8 cellular contexts compared by ENCODE assay signal in genomic region chr7:122092964-122093797, GRCh38. TPM values are rescaled to one million over a fixed set of nuclear protein-coding genes. Genes with fewer than 3 reads are reported as not detected.
A peak's percentile ranks its signal among the peaks of the same experiment; 100 is the strongest.
DNase-seq lines count a peak whose midpoint lies in the region; ATAC-seq lines count a peak whose summit lies in the region.

No MANE protein-coding gene starts in this region.

- no peak overlapping the region for H3K9ac ChIP-seq in mesenchymal stem cell (ENCODE audit: low read length)

- peaks cover 0 to 25% of the 10 kb centered on the region in 2 experiments for H3K36me3 ChIP-seq in mesenchymal stem cell (ENCODE audit: control insufficient read depth in 1 of 2, insufficient read depth in 2 of 2, low read depth in 1 of 2, low read length in 2 of 2)

- no peak overlapping the region for H2BK5ac ChIP-seq in mesenchymal stem cell (ENCODE audit: low read depth, low read length, poor library complexity, severe bottlenecking)

- H3K4me1 ChIP-seq in mesenchymal stem cell (ENCODE audit: control insufficient read depth, insufficient read depth, low read depth, low read length) = no peaks in the 10 kb centered on the region

- H3K18ac ChIP-seq in mesenchymal stem cell (ENCODE audit: low read depth in 1 of 2, low read length in 2 of 2) = no peak overlapping the region

- H3K23ac ChIP-seq in mesenchymal stem cell (ENCODE audit: low read length in 2 of 2) = no peak overlapping the region

- no peak overlapping the region for H3K14ac ChIP-seq in mesenchymal stem cell (ENCODE audit: low read length in 2 of 2)

- no peak overlapping the region for H2BK12ac ChIP-seq in mesenchymal stem cell (ENCODE audit: low read length in 2 of 2)

- H2BK120ac ChIP-seq in mesenchymal stem cell (ENCODE audit: low read depth, low read length) = no peak overlapping the region

- no peak overlapping the region for H3K4me2 ChIP-seq in mesenchymal stem cell (ENCODE audit: low read length, poor library complexity, severe bottlenecking)

- H4K91ac ChIP-seq in mesenchymal stem cell (ENCODE audit: low read length) = no peak overlapping the region

- no peak overlapping the region for H3K4me3 ChIP-seq in mesenchymal stem cell (ENCODE audit: insufficient read depth in 1 of 2, low read depth in 1 of 2, low read length in 2 of 2)

- no peak overlapping the region for H4K8ac ChIP-seq in mesenchymal stem cell (ENCODE audit: low read length)

- no peak overlapping the region for H2BK15ac ChIP-seq in mesenchymal stem cell (ENCODE audit: low read depth, poor library complexity, severe bottlenecking)

- DNase-seq in CD1c-positive myeloid dendritic cell (ENCODE audit: extremely low spot score) (peak; percentile 69), NCI-H2196 treated with DMSO at 0.1 percent for 48 hours (lab: John Stamatoyannopoulos, UW; ENCODE audit: unreplicated experiment) (peak; percentile 6), ecto neural progenitor cell (ENCODE audit: low spot score) (peak; percentile 61), mesenchymal stem cell (peak; percentile 78)
- DNase-seq in activated CD4-positive, alpha-beta T cell treated with anti-CD3 and anti-CD28 coated beads for 1 hour = peak; percentile 12
- DNase-seq in stimulated activated CD8-positive, alpha-beta memory T cell treated with anti-CD3 and anti-CD28 coated beads, Interleukin-4, amount 100 ng/mL, for 48 hours = peak; percentile 71

- 98% methylated on average over 6 of the region's 6 CpGs for WGBS in mesenchymal stem cell

- ATAC-seq in GM19035 (IDR thresholded peaks at IDR 0.05; ENCODE audit: unreplicated experiment) (peak; percentile 95), HG03196 (IDR thresholded peaks at IDR 0.05; ENCODE audit: unreplicated experiment) (peak; percentile 94)

- H3K9me3 ChIP-seq in mesenchymal stem cell (ENCODE audit: control insufficient read depth, low read length) = no peaks in the 10 kb centered on the region

- no peaks in the 10 kb centered on the region for H3K79me1 ChIP-seq in mesenchymal stem cell (replicated peaks; ENCODE audit: low read length, poor library complexity, severe bottlenecking)

- no peak overlapping the region for H2AK5ac ChIP-seq in mesenchymal stem cell (ENCODE audit: low read length, severe bottlenecking)

- no peak overlapping the region for H3K4ac ChIP-seq in mesenchymal stem cell (ENCODE audit: low read depth in 1 of 2, low read length in 2 of 2)

- H2AFZ ChIP-seq in mesenchymal stem cell (ENCODE audit: low read depth, low read length) = no peak overlapping the region

- H3K27ac ChIP-seq in mesenchymal stem cell (ENCODE audit: low read length, poor library complexity, severe bottlenecking) = no peak overlapping the region

- H3K27me3 ChIP-seq in mesenchymal stem cell (ENCODE audit: control insufficient read depth in 1 of 2, insufficient read depth in 1 of 2, low read length in 2 of 2) = no peaks in the 10 kb centered on the region

RNA-seq across cellular contexts. Expression of gene AASS, which starts 50.9 kb away (rescaled TPM):
- polyA plus RNA-seq in mesenchymal stem cell (2013, experiment 1 of 2) = 14.3 TPM
- polyA plus RNA-seq in mesenchymal stem cell (2013, experiment 2 of 2) = 14.1 TPM

Comparison
In these comparisons a context has a peak if more than half of its experiments do, and no peak if none do; other contexts are left out.
1. DNase-seq: peak in every context shown above with its lines; median percentile 78 in mesenchymal stem cell; 71 in stimulated activated CD8-positive, alpha-beta memory T cell treated with anti-CD3 and anti-CD28 coated beads, Interleukin-4, amount 100 ng/mL, for 48 hours; 69 in CD1c-positive myeloid dendritic cell; 61 in ecto neural progenitor cell; 12 in activated CD4-positive, alpha-beta T cell treated with anti-CD3 and anti-CD28 coated beads for 1 hour; 6 in NCI-H2196 treated with DMSO at 0.1 percent for 48 hours.